Comparison of ENCODE assay signal across 12 cellular contexts in the genomic region with DNA sequence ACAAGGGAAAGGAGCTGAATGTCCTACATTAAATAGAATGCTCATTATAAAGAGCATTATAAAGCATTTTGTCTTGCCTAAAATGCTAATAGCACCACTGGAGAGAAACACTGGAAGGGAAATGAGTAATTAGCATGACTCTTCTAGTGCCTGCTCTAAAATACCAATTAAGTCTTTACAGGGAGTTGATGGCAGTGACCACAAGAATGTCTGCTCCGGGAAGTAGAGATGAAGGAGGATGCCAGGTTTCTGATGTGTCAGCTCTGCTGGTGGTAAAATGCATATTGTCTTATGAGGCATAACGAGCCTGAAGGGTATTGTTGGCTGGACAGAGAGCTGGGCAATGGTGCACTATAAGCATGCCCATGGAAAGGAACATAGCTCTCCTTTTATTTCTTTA. TPM values are rescaled to one million over a fixed set of nuclear protein-coding genes. Genes with fewer than 3 reads are reported as not detected.
DNase-seq lines count a peak whose midpoint lies in the region; TF ChIP-seq lines count a peak whose summit lies in the region.
"Had no signal": no experiment of that assay in that cellular context is flagged by ENCODE, and none has a peak within 500 bp of the region (broad histone marks: within the 10 kb centered on the region; RNA-seq: fewer than 3 reads in every experiment).

No MANE protein-coding gene starts in this region.

- no peak overlapping the region for H4K8ac ChIP-seq in mesenchymal stem cell (ENCODE audit: low read length)

- peak overlapping the region; percentile 9 for H2BK120ac ChIP-seq in mesenchymal stem cell (ENCODE audit: low read depth, low read length)

- DNase-seq in EH (ENCODE audit: low read depth) (peak; percentile 99), MV-4-11 (lab: John Stamatoyannopoulos, UW) (peak; percentile 25), mammary epithelial cell (peak; percentile 94), mesenchymal stem cell (peak; percentile 82), ecto neural progenitor cell (ENCODE audit: low spot score) (no peak), GM20000 (ENCODE audit: low spot score) (no peak), superior temporal gyrus (ENCODE audit: extremely low spot score) (no peak)
- DNase-seq in activated T-cell treated with anti-CD3 and anti-CD28 coated beads, Interleukin-2, amount 50 U/mL, for 1 hour, result no peak
- DNase-seq: activated T-cell treated with anti-CD3 and anti-CD28 coated beads, Interleukin-2, amount 50 U/mL, for 4 hours; DMS 273 treated with DMSO at 0.1 percent for 48 hours; heart right ventricle; midbrain had no signal

- CTCF ChIA-PET in mammary epithelial cell (lab: Charles Lee; ENCODE audit: low non-redundant PET), result no interaction called here

- H3K14ac ChIP-seq in mesenchymal stem cell (ENCODE audit: low read length in 2 of 2), result no peak overlapping the region

- H2BK12ac ChIP-seq in mesenchymal stem cell (ENCODE audit: low read length in 2 of 2), result no peak overlapping the region

- H2AK5ac ChIP-seq in mesenchymal stem cell (ENCODE audit: low read length, severe bottlenecking), result peak overlapping the region; percentile 4

- intact Hi-C loops in mammary epithelial cell (cut with micrococcal nuclease), result loop anchor here (2.0 kb wide), 2 partner anchors 16 to 36 kb away; no protein-coding TSS in a partner anchor

- H3K79me2 ChIP-seq in mammary epithelial cell (ENCODE audit: insufficient read depth, low read length), result peaks cover 47% of the 10 kb centered on the region

- in situ Hi-C loops in mammary epithelial cell (cut with MboI; ENCODE audit: low sequenced_read_pairs in 2 of 2), result no loop called here

- H4K20me1 ChIP-seq in mammary epithelial cell (ENCODE audit: insufficient read depth, low read length), result no peaks in the 10 kb centered on the region

- H3K9ac ChIP-seq in mammary epithelial cell (ENCODE audit: insufficient read depth, low read length), result no peak overlapping the region
- H3K9ac ChIP-seq in mesenchymal stem cell (ENCODE audit: low read length), result no peak overlapping the region

- no TSS peak for BruUV-seq in mammary epithelial cell (replicated peaks; lab: Mats Ljungman, UMichigan)

- H3K27ac ChIP-seq in mammary epithelial cell (ENCODE audit: insufficient read depth, low read depth, low read length) (peak overlapping the region; percentile 58), mesenchymal stem cell (ENCODE audit: low read length, poor library complexity, severe bottlenecking) (peak overlapping the region; percentile 86)
- H3K27ac ChIP-seq: heart right ventricle had no signal

- peak overlapping the region; percentile 47 for H2BK5ac ChIP-seq in mesenchymal stem cell (ENCODE audit: low read depth, low read length, poor library complexity, severe bottlenecking)

- 0% methylated on average over 2 of the region's 2 CpGs for WGBS in mammary epithelial cell (ENCODE audit: low coverage, missing lambda C conversion rate)
- WGBS in mesenchymal stem cell, result 0% methylated on average over 1 of the region's 2 CpGs

- no peak overlapping the region for H4K91ac ChIP-seq in mesenchymal stem cell (ENCODE audit: low read length)

- H3K4ac ChIP-seq in mesenchymal stem cell (ENCODE audit: low read depth in 1 of 2, low read length in 2 of 2), result no peak overlapping the region

- H2AFZ ChIP-seq in mammary epithelial cell (ENCODE audit: low read depth, low read length) (no peak overlapping the region), mesenchymal stem cell (ENCODE audit: low read depth, low read length) (no peak overlapping the region)

- H3K9me3 ChIP-seq in mammary epithelial cell (replicated peaks; ENCODE audit: insufficient read depth, low read length) (peaks cover 4% of the 10 kb centered on the region), mesenchymal stem cell (ENCODE audit: control insufficient read depth, low read length) (peaks cover 33% of the 10 kb centered on the region)

- H3K4me1 ChIP-seq in mammary epithelial cell (ENCODE audit: insufficient read depth, low read length) (peaks cover 62% of the 10 kb centered on the region), mesenchymal stem cell (ENCODE audit: control insufficient read depth, insufficient read depth, low read depth, low read length) (peaks cover 14% of the 10 kb centered on the region)
- H3K4me1 ChIP-seq: heart right ventricle had no signal

- H3K36me3 ChIP-seq in mammary epithelial cell (ENCODE audit: insufficient read depth, low read length), result no peaks in the 10 kb centered on the region
- H3K36me3 ChIP-seq in mesenchymal stem cell (ENCODE audit: control insufficient read depth in 1 of 2, insufficient read depth in 2 of 2, low read depth in 1 of 2, low read length in 2 of 2), result peaks cover 20 to 26% of the 10 kb centered on the region in 2 experiments
- H3K36me3 ChIP-seq: heart right ventricle had no signal

- peaks cover 15% of the 10 kb centered on the region for H3K79me1 ChIP-seq in mesenchymal stem cell (replicated peaks; ENCODE audit: low read length, poor library complexity, severe bottlenecking)

- H3K27me3 ChIP-seq in mammary epithelial cell (ENCODE audit: insufficient read depth, low read length) (no peaks in the 10 kb centered on the region), mesenchymal stem cell (ENCODE audit: control insufficient read depth in 1 of 2, insufficient read depth in 1 of 2, low read length in 2 of 2) (no peaks in the 10 kb centered on the region)
- H3K27me3 ChIP-seq: heart right ventricle had no signal

- TF ChIP-seq CTCF in mammary epithelial cell (conservative IDR thresholded peaks at IDR 0.05 in 1 of 2, IDR thresholded peaks at IDR 0.05 in 1 of 2; ENCODE audit: extremely low read depth in 1 of 2, insufficient read depth in 1 of 2, low read depth in 1 of 2, low read length in 2 of 2) (no peak), GM20000 (IDR thresholded peaks at IDR 0.05; ENCODE audit: extremely low read depth, missing control alignments) (no peak)

- H3K23ac ChIP-seq in mesenchymal stem cell (ENCODE audit: low read length in 2 of 2), result no peak overlapping the region

- H3K4me3 ChIP-seq in mammary epithelial cell (replicated peaks in 1 of 3; ENCODE audit: insufficient read depth in 1 of 3, low read depth in 2 of 3, low read length in 3 of 3) (no peak overlapping the region), mesenchymal stem cell (ENCODE audit: insufficient read depth in 1 of 2, low read depth in 1 of 2, low read length in 2 of 2) (no peak overlapping the region)
- H3K4me3 ChIP-seq: heart right ventricle had no signal

- no peak overlapping the region for H2BK15ac ChIP-seq in mesenchymal stem cell (ENCODE audit: low read depth, poor library complexity, severe bottlenecking)

- no peak overlapping the region for H3K18ac ChIP-seq in mesenchymal stem cell (ENCODE audit: low read depth in 1 of 2, low read length in 2 of 2)

- dilution Hi-C loops in mammary epithelial cell (cut with HindIII; ENCODE audit: low sequenced_read_pairs), result no loop called here

- peak overlapping the region; percentile 34 for H3K4me2 ChIP-seq in mammary epithelial cell (ENCODE audit: insufficient read depth, low read depth, low read length)
- H3K4me2 ChIP-seq in mesenchymal stem cell (ENCODE audit: low read length, poor library complexity, severe bottlenecking), result no peak overlapping the region

RNA-seq across cellular contexts. Expression of gene MYLK, which starts 49.5 kb away (rescaled TPM):
- total RNA-seq in mammary epithelial cell, result 1,000 to 10,000 TPM in 1 of 2 donors, 100 to 1,000 TPM in 1; 103 to 1,758 TPM
- polyA plus RNA-seq in mammary epithelial cell, result 66.6 TPM
- 261 TPM for polyA minus RNA-seq in mammary epithelial cell
- 138 TPM for polyA plus RNA-seq in mesenchymal stem cell (2013, experiment 1 of 2)
- polyA plus RNA-seq in mesenchymal stem cell (2013, experiment 2 of 2), result 135 TPM

Comparison
In these comparisons a context has a peak if more than half of its experiments do, and no peak if none do; other contexts are left out.
1. DNase-seq: peak in EH (single experiment), MV-4-11 (single experiment), mammary epithelial cell (single experiment) and mesenchymal stem cell (single experiment); none in ecto neural progenitor cell (single experiment), activated T-cell treated with anti-CD3 and anti-CD28 coated beads, Interleukin-2, amount 50 U/mL, for 1 hour (single experiment), GM20000 (single experiment) and superior temporal gyrus (single experiment).